9 cellular contexts compared by ENCODE assay signal in the genomic region with DNA sequence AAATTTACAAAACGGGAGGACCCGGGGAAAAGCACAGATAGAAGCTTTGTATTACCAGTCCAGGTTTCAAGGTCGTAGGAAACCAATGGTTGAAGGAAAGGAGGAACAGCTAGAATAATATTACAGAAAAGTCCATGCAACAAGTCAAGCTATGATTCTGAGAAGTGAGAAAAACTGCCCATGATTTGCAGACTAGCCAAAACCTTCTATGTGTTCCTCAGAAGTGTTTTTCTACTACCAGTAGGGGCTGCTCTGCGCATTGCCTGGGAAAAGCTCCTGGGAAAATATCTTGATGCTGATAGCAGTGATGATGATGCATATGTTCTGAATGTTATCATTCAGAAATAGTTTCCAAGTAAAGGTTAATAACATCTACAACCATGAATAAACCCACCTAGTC. TPM values are rescaled to one million over a fixed set of nuclear protein-coding genes. Genes with fewer than 3 reads are reported as not detected.
DNase-seq lines count a peak whose midpoint lies in the region; ATAC-seq and TF ChIP-seq lines count a peak whose summit lies in the region.
"Had no signal": no experiment of that assay in that cellular context is flagged by ENCODE, and none has a peak within 500 bp of the region (broad histone marks: within the 10 kb centered on the region; RNA-seq: fewer than 3 reads in every experiment).

No MANE protein-coding gene starts in this region.

- DNase-seq in left cardiac atrium (no peak), left ventricle myocardium superior (no peak), SK-N-MC (ENCODE audit: low read depth, low spot score) (peak; percentile 28), uterus (no peak)
- DNase-seq in activated naive CD4-positive, alpha-beta T cell treated with anti-CD3 and anti-CD28 coated beads, Interleukin-2, amount 50 U/mL, for 16 hours: no peak
- DNase-seq: DND-41 had no signal

- H3K27ac ChIP-seq in SK-N-MC (no peak overlapping the region), iPS-20b (ENCODE audit: low read length) (no peak overlapping the region), uterus (no peak overlapping the region)

- no peak overlapping the region for H3K9ac ChIP-seq in SK-N-MC (ENCODE audit: insufficient read length)
- H3K9ac ChIP-seq in iPS-20b (ENCODE audit: low read depth, low read length): no peak overlapping the region

- intact Hi-C loops in left cardiac atrium (cut with DNase I): no loop called here
- intact Hi-C loops in left ventricle myocardium superior (cut with micrococcal nuclease): no loop called here
- intact Hi-C loops in uterus (cut with DNase I; ENCODE audit: low total_unique reads): no loop called here

- H3K36me3 ChIP-seq in SK-N-MC (ENCODE audit: insufficient read depth, low read length) (no peaks in the 10 kb centered on the region), iPS-20b (ENCODE audit: insufficient read depth, low read depth, low read length) (no peaks in the 10 kb centered on the region), uterus (no peaks in the 10 kb centered on the region)

- H3K4me3 ChIP-seq in SK-N-MC (no peak overlapping the region), iPS-20b (ENCODE audit: low read length) (peak overlapping the region; percentile 61), uterus (peak overlapping the region in 1 of 2 donors; percentile 43)

- ATAC-seq in left cardiac atrium (peak; percentile 58 to 80), left ventricle myocardium superior (no peak), GM18868 (IDR thresholded peaks at IDR 0.05; ENCODE audit: unreplicated experiment) (no peak), GM19328 (IDR thresholded peaks at IDR 0.05; ENCODE audit: unreplicated experiment) (no peak)

- H3K27me3 ChIP-seq in iPS-20b (ENCODE audit: insufficient read depth, low read length) (peaks cover 58% of the 10 kb centered on the region), uterus (peaks cover 0 to 3% of the 10 kb centered on the region in 2 donors)

- H3K4me1 ChIP-seq in iPS-20b (ENCODE audit: insufficient read depth, low read length) (no peaks in the 10 kb centered on the region; the same call in 1 of the 2 replicates), uterus (no peaks in the 10 kb centered on the region)

- TF ChIP-seq CTCF in uterus (IDR thresholded peaks at IDR 0.05): peak; percentile 13 to 49 (median 40)

- TF ChIP-seq POLR2A in uterus (IDR thresholded peaks at IDR 0.05): no peak

- H3K9me3 ChIP-seq in SK-N-MC (ENCODE audit: low read depth, low read length) (no peaks in the 10 kb centered on the region), iPS-20b (ENCODE audit: insufficient read depth, low read depth, low read length) (no peaks in the 10 kb centered on the region), uterus (no peaks in the 10 kb centered on the region)

RNA-seq across cellular contexts. Expression of gene PDZRN4, which starts 2.2 kb away (rescaled TPM):
- total RNA-seq in left cardiac atrium (under 1 TPM; 0.34 to 0.50 TPM), left ventricle myocardium superior (0.22 TPM), uterus (10 to 100 TPM in 1 of 4 donors, 1 to 10 TPM in 3; 2.1 to 10.6 (median 5.8) TPM)

Comparison
In these comparisons a context has a peak if more than half of its experiments do, and no peak if none do; other contexts are left out.
1. ATAC-seq: peak in left cardiac atrium (2 of 2); none in left ventricle myocardium superior (single experiment), GM18868 (single experiment) and GM19328 (single experiment).